ENCODE assay signal across 28 cellular contexts in genomic region chr5:9218358-9218757, GRCh38.
"Had no signal": no experiment of that assay in that cellular context is flagged by ENCODE, and none has a peak within 500 bp of the region (broad histone marks: within the 10 kb centered on the region; RNA-seq: fewer than 3 reads in every experiment).

No MANE protein-coding gene starts in this region.

- H3K36me3 ChIP-seq: esophagus squamous epithelium, gastrocnemius medialis, left lung, lower lobe of right lung had no signal

- H3K9me3 ChIP-seq: esophagus squamous epithelium, gastrocnemius medialis, heart right ventricle, left lung, lower lobe of right lung, mucosa of descending colon had no signal

- DNase-seq: dermis blood vessel endothelial cell; dorsolateral prefrontal cortex; effector CD4-positive, alpha-beta T cell; effector memory CD8-positive, alpha-beta T cell; endodermal cell; erythroblast; esophagus squamous epithelium; foreskin fibroblast; foreskin melanocyte; gastrocnemius medialis; glutamatergic neuron; head of caudate nucleus; heart right ventricle; hippocampal formation; left cardiac atrium; left lung; left ventricle myocardium superior; lower lobe of right lung; mesenchymal stem cell; mucosa of descending colon; naive B cell had no signal

- H3K27ac ChIP-seq: coronary artery, dorsolateral prefrontal cortex, epithelial cell of prostate, esophagus squamous epithelium, gastrocnemius medialis, heart right ventricle, left lung, lower lobe of right lung had no signal

- H3K27me3 ChIP-seq: dorsolateral prefrontal cortex, esophagus squamous epithelium, gastrocnemius medialis, heart right ventricle, left lung had no signal

- FAIRE-seq: colon, endometrium, islet of Langerhans, keratinocyte had no signal

- ATAC-seq: effector memory CD8-positive, alpha-beta T cell; esophagus mucosa; gastrocnemius medialis; heart right ventricle; left cardiac atrium; left lung; left ventricle myocardium superior; mucosa of descending colon had no signal

- H3K4me1 ChIP-seq: esophagus squamous epithelium, gastrocnemius medialis, heart right ventricle, left lung, lower lobe of right lung had no signal

- H3K4me3 ChIP-seq: coronary artery, dorsolateral prefrontal cortex, esophagus squamous epithelium, gastrocnemius medialis, heart right ventricle, left lung, lower lobe of right lung, mucosa of descending colon had no signal
